10 cellular contexts compared by ENCODE assay signal in the genomic region with DNA sequence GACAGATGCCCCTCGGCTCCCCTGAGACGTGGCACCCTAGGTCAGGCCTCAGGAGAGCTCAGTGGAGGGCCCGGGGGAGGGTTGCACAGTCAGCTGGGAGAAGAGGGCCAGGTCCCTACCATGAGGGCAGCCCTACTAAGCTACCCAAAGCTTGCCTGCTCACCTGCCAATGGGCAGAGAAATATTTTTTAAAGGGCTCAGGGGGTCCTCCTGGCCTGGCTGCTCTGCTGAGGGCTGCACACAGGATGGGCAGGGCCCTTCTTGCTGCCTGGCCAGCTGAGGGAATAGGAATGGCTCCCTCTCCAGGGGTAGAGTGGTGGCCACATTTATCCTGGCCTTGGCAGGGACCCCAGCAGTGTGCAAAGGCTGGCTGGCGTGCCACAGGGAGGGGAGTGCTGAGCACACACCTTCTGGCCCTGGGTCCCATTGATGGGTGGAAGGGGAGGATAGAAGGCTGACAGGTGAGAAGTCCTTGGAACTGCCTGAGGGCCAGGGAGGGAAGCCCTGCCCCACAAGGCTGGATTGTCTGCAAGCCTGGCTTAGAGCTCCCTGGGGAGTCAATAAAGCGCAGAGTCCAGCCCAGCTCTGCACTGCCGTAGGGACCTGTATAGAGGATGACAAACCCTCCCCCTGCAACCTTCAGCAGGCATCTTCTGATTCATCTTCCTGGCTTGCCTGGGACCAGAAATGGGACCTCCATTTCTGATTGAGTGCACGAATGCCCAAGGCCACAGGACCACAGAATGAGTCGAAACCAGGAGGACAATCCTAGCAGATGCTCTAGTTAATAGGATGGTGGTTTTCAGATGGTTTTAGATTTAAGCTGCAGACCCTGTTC.
DNase-seq lines count a peak whose midpoint lies in the region; ATAC-seq and TF ChIP-seq lines count a peak whose summit lies in the region.
"Had no signal": no experiment of that assay in that cellular context is flagged by ENCODE, and none has a peak within 500 bp of the region (broad histone marks: within the 10 kb centered on the region; RNA-seq: fewer than 3 reads in every experiment).

No MANE protein-coding gene starts in this region.

- H3K36me3 Mint-ChIP-seq in chondrocyte (ENCODE audit: low read depth) (peaks cover 4% of the 10 kb centered on the region), mesothelial cell of epicardium (peaks cover 9% of the 10 kb centered on the region)

- 79% methylated on average over 8 of the region's 8 CpGs for WGBS in hepatocyte (ENCODE audit: low lambda C conversion rate, missing lambda C conversion rate)

- H4K20me1 ChIP-seq in BLaER1 (peaks cover 48% of the 10 kb centered on the region), hepatocyte (ENCODE audit: insufficient read depth, poor library complexity, severe bottlenecking) (no peaks in the 10 kb centered on the region)

- H3K27me3 Mint-ChIP-seq in chondrocyte (ENCODE audit: low read depth), result no peaks in the 10 kb centered on the region
- no peaks in the 10 kb centered on the region for H3K27me3 Mint-ChIP-seq in mesothelial cell of epicardium (ENCODE audit: low read depth)

- H3K4me2 ChIP-seq in BLaER1 (peak overlapping the region; percentile 96), hepatocyte (no peak overlapping the region)

- no peak overlapping the region for H2AFZ ChIP-seq in hepatocyte

- DNase-seq in EL, result peak; percentile 55
- no peak for DNase-seq in NT2/D1 (ENCODE audit: low read depth, low spot score)
- DNase-seq in hepatocyte (ENCODE audit: low spot score), result no peak
- no peak for DNase-seq in chondrocyte (ENCODE audit: low spot score)
- no peak for DNase-seq in mesothelial cell of epicardium (ENCODE audit: low spot score in 2 of 2, unreplicated experiment in 2 of 2)
- DNase-seq: activated CD4-positive, CD25-positive, alpha-beta regulatory T cell; heart right ventricle had no signal

- H3K4me3 ChIP-seq in BLaER1 (no peak overlapping the region), NT2/D1 (ENCODE audit: insufficient read length, low read depth) (no peak overlapping the region), hepatocyte (no peak overlapping the region)
- H3K4me3 ChIP-seq: heart right ventricle had no signal

- ATAC-seq in GM21723 (IDR thresholded peaks at IDR 0.05; ENCODE audit: unreplicated experiment) (no peak), GM19452 (IDR thresholded peaks at IDR 0.05; ENCODE audit: unreplicated experiment) (no peak)
- ATAC-seq: heart right ventricle had no signal

- H3K27ac ChIP-seq in BLaER1 (peak overlapping the region; percentile 66), hepatocyte (peak overlapping the region; percentile 0)

- no peaks in the 10 kb centered on the region for H3K79me2 ChIP-seq in hepatocyte

- TF ChIP-seq CTCF in hepatocyte (IDR thresholded peaks at IDR 0.05; ENCODE audit: poor library complexity) (no peak), chondrocyte (IDR thresholded peaks at IDR 0.05) (no peak), mesothelial cell of epicardium (IDR thresholded peaks at IDR 0.05; ENCODE audit: unreplicated experiment) (no peak)

- H3K36me3 ChIP-seq in BLaER1 (peaks cover 39% of the 10 kb centered on the region), NT2/D1 (ENCODE audit: insufficient read depth, insufficient read length, low read length) (peaks cover 16% of the 10 kb centered on the region), hepatocyte (replicated peaks; ENCODE audit: insufficient read depth, low read depth) (no peaks in the 10 kb centered on the region)

- H3K4me1 ChIP-seq in BLaER1 (peaks cover 100% of the 10 kb centered on the region), NT2/D1 (ENCODE audit: insufficient read depth, insufficient read length) (peaks cover 25% of the 10 kb centered on the region), hepatocyte (ENCODE audit: insufficient read depth) (peaks cover 30% of the 10 kb centered on the region)

- H3K9me3 ChIP-seq in BLaER1 (no peaks in the 10 kb centered on the region), NT2/D1 (ENCODE audit: insufficient read depth, low read length) (no peaks in the 10 kb centered on the region), hepatocyte (ENCODE audit: low read depth) (no peaks in the 10 kb centered on the region)
- H3K9me3 ChIP-seq: heart right ventricle had no signal

- H3K9ac ChIP-seq in BLaER1 (peak overlapping the region; percentile 56; the same call in 1 of the 2 replicates), NT2/D1 (ENCODE audit: insufficient read length, low read depth) (peak overlapping the region; percentile 42)

- H3K4me3 Mint-ChIP-seq in chondrocyte (ENCODE audit: unreplicated experiment) (no peak overlapping the region), mesothelial cell of epicardium (no peak overlapping the region)

- H3K27me3 ChIP-seq in BLaER1, result no peaks in the 10 kb centered on the region
- no peaks in the 10 kb centered on the region for H3K27me3 ChIP-seq in NT2/D1 (ENCODE audit: insufficient read depth, insufficient read length)
- no peaks in the 10 kb centered on the region for H3K27me3 ChIP-seq in hepatocyte
- H3K27me3 ChIP-seq: heart right ventricle had no signal

- H3K4me1 Mint-ChIP-seq in chondrocyte (ENCODE audit: low read depth) (peaks cover 39% of the 10 kb centered on the region), mesothelial cell of epicardium (peaks cover 35% of the 10 kb centered on the region)

- H3K9me3 Mint-ChIP-seq in chondrocyte (ENCODE audit: low read depth), result no peaks in the 10 kb centered on the region
- H3K9me3 Mint-ChIP-seq in mesothelial cell of epicardium, result no peaks in the 10 kb centered on the region

- no peaks in the 10 kb centered on the region for H3K9me2 ChIP-seq in hepatocyte (replicated peaks; ENCODE audit: insufficient read depth)

- H3K27ac Mint-ChIP-seq in chondrocyte (ENCODE audit: unreplicated experiment) (no peak overlapping the region), mesothelial cell of epicardium (no peak overlapping the region)
